Comparison of ENCODE assay signal across 1 cellular context in genomic region chr12:14841761-14842160, GRCh38.
A peak's percentile ranks its signal among the peaks of the same experiment; 100 is the strongest.
TF ChIP-seq lines count a peak whose summit lies in the region.

No MANE protein-coding gene starts in this region.

TF ChIP-seq in HepG2, 621 proteins besides CTCF, POLR2A, EP300 and RAD21 (continued from another document):
- TF ChIP-seq, protein P1, sequence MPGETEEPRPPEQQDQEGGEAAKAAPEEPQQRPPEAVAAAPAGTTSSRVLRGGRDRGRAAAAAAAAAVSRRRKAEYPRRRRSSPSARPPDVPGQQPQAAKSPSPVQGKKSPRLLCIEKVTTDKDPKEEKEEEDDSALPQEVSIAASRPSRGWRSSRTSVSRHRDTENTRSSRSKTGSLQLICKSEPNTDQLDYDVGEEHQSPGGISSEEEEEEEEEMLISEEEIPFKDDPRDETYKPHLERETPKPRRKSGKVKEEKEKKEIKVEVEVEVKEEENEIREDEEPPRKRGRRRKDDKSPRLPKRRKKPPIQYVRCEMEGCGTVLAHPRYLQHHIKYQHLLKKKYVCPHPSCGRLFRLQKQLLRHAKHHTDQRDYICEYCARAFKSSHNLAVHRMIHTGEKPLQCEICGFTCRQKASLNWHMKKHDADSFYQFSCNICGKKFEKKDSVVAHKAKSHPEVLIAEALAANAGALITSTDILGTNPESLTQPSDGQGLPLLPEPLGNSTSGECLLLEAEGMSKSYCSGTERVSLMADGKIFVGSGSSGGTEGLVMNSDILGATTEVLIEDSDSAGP (CRISPR knock-in tag; IDR thresholded peaks at IDR 0.05; ENCODE audit: borderline replicate concordance), result no peak
- TF ChIP-seq JUNB (CRISPR knock-in tag; IDR thresholded peaks at IDR 0.05; ENCODE audit: borderline replicate concordance) (no peak), ZFP1 (CRISPR knock-in tag; IDR thresholded peaks at IDR 0.05) (no peak), ZNF264 (CRISPR knock-in tag; IDR thresholded peaks at IDR 0.05) (no peak), ISL2 (CRISPR knock-in tag; IDR thresholded peaks at IDR 0.05) (0 out of 2 replicates have a peak, but pooled peaks have one; percentile 0), ZNF253 (CRISPR knock-in tag; IDR thresholded peaks at IDR 0.05; ENCODE audit: borderline replicate concordance) (no peak), PAF1 (CRISPR knock-in tag; IDR thresholded peaks at IDR 0.05) (no peak), FOXM1 (CRISPR knock-in tag; IDR thresholded peaks at IDR 0.05) (no peak), RELA (CRISPR knock-in tag; IDR thresholded peaks at IDR 0.05) (0 out of 2 replicates have a peak, but pooled peaks have one; percentile 36), KAT7 (CRISPR knock-in tag; IDR thresholded peaks at IDR 0.05; ENCODE audit: borderline replicate concordance) (0 out of 2 replicates have a peak, but pooled peaks have one; percentile 60), CREM (IDR thresholded peaks at IDR 0.05) (no peak), CREM (CRISPR knock-in tag; IDR thresholded peaks at IDR 0.05) (no peak)
- TF ChIP-seq, protein P2, sequence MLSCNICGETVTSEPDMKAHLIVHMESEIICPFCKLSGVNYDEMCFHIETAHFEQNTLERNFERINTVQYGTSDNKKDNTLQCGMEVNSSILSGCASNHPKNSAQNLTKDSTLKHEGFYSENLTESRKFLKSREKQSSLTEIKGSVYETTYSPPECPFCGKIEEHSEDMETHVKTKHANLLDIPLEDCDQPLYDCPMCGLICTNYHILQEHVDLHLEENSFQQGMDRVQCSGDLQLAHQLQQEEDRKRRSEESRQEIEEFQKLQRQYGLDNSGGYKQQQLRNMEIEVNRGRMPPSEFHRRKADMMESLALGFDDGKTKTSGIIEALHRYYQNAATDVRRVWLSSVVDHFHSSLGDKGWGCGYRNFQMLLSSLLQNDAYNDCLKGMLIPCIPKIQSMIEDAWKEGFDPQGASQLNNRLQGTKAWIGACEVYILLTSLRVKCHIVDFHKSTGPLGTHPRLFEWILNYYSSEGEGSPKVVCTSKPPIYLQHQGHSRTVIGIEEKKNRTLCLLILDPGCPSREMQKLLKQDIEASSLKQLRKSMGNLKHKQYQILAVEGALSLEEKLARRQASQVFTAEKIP (CRISPR knock-in tag; IDR thresholded peaks at IDR 0.05; ENCODE audit: borderline replicate concordance), result no peak
- TF ChIP-seq, protein P3, sequence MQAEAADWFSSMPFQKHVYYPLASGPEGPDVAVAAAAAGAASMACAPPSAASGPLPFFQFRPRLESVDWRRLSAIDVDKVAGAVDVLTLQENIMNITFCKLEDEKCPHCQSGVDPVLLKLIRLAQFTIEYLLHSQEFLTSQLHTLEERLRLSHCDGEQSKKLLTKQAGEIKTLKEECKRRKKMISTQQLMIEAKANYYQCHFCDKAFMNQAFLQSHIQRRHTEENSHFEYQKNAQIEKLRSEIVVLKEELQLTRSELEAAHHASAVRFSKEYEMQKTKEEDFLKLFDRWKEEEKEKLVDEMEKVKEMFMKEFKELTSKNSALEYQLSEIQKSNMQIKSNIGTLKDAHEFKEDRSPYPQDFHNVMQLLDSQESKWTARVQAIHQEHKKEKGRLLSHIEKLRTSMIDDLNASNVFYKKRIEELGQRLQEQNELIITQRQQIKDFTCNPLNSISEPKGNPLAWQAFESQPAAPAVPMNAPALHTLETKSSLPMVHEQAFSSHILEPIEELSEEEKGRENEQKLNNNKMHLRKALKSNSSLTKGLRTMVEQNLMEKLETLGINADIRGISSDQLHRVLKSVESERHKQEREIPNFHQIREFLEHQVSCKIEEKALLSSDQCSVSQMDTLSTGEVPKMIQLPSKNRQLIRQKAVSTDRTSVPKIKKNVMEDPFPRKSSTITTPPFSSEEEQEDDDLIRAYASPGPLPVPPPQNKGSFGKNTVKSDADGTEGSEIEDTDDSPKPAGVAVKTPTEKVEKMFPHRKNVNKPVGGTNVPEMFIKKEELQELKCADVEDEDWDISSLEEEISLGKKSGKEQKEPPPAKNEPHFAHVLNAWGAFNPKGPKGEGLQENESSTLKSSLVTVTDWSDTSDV (CRISPR knock-in tag; IDR thresholded peaks at IDR 0.05), result no peak
